ENCODE assay signal across 1 cellular context in the genomic region with DNA sequence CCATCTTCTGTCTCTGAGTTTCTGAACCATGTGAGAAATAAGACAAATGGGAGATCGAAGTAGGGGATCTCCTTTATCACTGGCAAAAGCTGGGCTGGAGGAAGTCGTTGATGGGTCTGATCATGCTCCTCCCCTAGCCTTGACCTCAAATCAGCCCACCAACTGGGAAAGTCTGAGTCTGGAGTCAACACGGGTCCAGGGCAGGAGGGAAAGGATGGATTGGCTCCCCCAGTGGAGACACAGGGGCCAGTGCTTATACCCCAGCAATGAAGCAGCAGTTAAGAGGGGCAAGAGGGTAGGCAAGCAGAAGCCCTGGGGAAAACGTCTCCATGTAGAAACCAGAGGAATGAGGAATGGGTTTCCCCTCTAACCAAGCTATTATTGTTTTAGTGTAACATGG.
TF ChIP-seq lines count a peak whose summit lies in the region.

No MANE protein-coding gene starts in this region.

TF ChIP-seq in HepG2, 621 proteins besides CTCF, POLR2A, EP300 and RAD21 (continued from another document):
- TF ChIP-seq, protein P1, sequence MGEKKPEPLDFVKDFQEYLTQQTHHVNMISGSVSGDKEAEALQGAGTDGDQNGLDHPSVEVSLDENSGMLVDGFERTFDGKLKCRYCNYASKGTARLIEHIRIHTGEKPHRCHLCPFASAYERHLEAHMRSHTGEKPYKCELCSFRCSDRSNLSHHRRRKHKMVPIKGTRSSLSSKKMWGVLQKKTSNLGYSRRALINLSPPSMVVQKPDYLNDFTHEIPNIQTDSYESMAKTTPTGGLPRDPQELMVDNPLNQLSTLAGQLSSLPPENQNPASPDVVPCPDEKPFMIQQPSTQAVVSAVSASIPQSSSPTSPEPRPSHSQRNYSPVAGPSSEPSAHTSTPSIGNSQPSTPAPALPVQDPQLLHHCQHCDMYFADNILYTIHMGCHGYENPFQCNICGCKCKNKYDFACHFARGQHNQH (CRISPR knock-in tag; IDR thresholded peaks at IDR 0.05) = no peak
- TF ChIP-seq HOXA9 (CRISPR knock-in tag; IDR thresholded peaks at IDR 0.05; ENCODE audit: borderline replicate concordance) (no peak), MZF1 (CRISPR knock-in tag; IDR thresholded peaks at IDR 0.05; ENCODE audit: borderline replicate concordance) (no peak), ZBTB8A (CRISPR knock-in tag; IDR thresholded peaks at IDR 0.05; ENCODE audit: borderline replicate concordance, low read depth) (no peak), ZNF644 (CRISPR knock-in tag; IDR thresholded peaks at IDR 0.05; ENCODE audit: low read depth) (no peak), HOXD1 (CRISPR knock-in tag; IDR thresholded peaks at IDR 0.05) (no peak), GTF2F1 (IDR thresholded peaks at IDR 0.05; ENCODE audit: low read length) (no peak)
